In the genomic region with DNA sequence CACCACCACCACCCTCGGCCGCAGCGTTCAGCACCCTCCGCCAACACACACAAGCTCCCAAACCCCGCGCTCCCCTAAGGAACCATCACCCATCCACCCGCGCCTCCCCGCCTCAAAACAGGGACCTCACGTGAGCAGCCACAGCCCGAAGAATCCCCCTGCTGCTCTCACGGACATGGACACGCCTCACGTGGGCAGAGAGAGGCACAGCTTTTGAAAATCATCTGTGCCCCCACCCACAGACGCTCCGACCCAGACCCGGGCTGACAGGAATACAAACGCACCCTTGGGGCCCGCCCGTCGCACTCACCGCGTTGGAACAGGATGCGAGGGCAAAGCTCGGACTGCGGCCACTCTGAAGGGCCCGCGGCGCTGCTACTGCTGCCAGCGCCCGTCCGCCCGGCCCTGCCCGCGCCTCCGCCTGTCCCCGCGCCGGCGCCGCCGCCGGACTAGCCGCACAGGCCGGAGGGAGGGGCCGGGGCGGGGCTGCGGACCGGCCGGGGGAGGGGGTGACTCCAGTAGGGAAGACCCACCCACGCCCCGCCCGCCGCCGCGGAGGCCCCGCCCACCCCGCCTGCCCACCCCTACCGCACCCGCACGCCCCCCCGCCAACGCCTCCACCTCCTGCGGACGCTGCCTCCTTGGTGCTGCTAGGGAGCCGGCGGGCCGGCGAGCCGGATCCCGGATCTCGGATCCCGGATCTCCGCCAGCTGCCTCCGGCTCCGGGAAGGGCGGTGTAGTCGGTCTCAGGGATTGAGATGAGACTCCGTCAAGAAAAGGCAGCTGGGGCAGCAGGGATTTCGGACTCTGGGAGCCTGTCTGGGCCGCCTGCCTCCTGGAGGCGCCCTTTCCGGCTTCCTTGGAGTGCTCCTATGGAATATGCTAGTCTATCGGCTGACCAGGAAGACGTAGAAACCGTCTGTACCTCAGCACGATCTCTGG, we compare ENCODE assay signal across 8 cellular contexts. TPM values are rescaled to one million over a fixed set of nuclear protein-coding genes. Genes with fewer than 3 reads are reported as not detected.
DNase-seq lines count a peak whose midpoint lies in the region; ATAC-seq and TF ChIP-seq lines count a peak whose summit lies in the region.

Gene TRIM3, minus strand, starts transcription at position 461 of the 942 bp plus-strand sequence. CDS start 8,246 bp downstream, outside the sequence.

- H3K4me1 Mint-ChIP-seq in stimulated activated naive CD8-positive, alpha-beta T cell treated with anti-CD3 and anti-CD28 coated beads, Interleukin-15, amount 100 ng/mL, for 72 hours, result peaks cover 22% of the 10 kb centered on the region

- H3K9me3 Mint-ChIP-seq in stimulated activated naive CD8-positive, alpha-beta T cell treated with anti-CD3 and anti-CD28 coated beads, Interleukin-15, amount 100 ng/mL, for 72 hours, result no peaks in the 10 kb centered on the region

- H3K27me3 ChIP-seq in neural cell (ENCODE audit: insufficient read depth, low read depth, low read length), result no peaks in the 10 kb centered on the region

- H3K4me2 ChIP-seq in neural cell (ENCODE audit: low read length), result peak within 1 kb of the TSS; percentile 48

- H2AFZ ChIP-seq in neural cell (ENCODE audit: low read depth, low read length), result peak within 1 kb of the TSS; percentile 90

- no peaks in the 10 kb centered on the region for H3K9me3 ChIP-seq in neural cell (ENCODE audit: low read length)

- H3K4me3 Mint-ChIP-seq in stimulated activated naive CD8-positive, alpha-beta T cell treated with anti-CD3 and anti-CD28 coated beads, Interleukin-15, amount 100 ng/mL, for 72 hours, result peak within 1 kb of the TSS; percentile 87 to 90

- no peaks in the 10 kb centered on the region for H4K20me1 ChIP-seq in neural cell (ENCODE audit: insufficient read depth)

- ATAC-seq in GM21526 (IDR thresholded peaks at IDR 0.05; ENCODE audit: low FRiP score, unreplicated experiment), result peak; percentile 59
- peak; percentile 72 for ATAC-seq in stimulated activated naive CD8-positive, alpha-beta T cell treated with anti-CD3 and anti-CD28 coated beads, Interleukin-15, amount 100 ng/mL, for 72 hours

- peak within 1 kb of the TSS; percentile 71 for H3K27ac ChIP-seq in neural cell (ENCODE audit: low read length)

- TF ChIP-seq EP300 in neural cell (conservative IDR thresholded peaks at IDR 0.05; ENCODE audit: poor library complexity, severe bottlenecking), result no peak

- no peaks in the 10 kb centered on the region for H3K36me3 ChIP-seq in neural cell (ENCODE audit: insufficient read depth, low read length)

- H3K4me3 ChIP-seq in Jurkat, Clone E6-1 (ENCODE audit: low read length), result peak within 1 kb of the TSS; percentile 70
- peak within 1 kb of the TSS; percentile 90 for H3K4me3 ChIP-seq in neural cell (ENCODE audit: low read length)

- DNase-seq in Caki2 (ENCODE audit: low read depth), result peak; percentile 79
- no peak for DNase-seq in Jurkat, Clone E6-1 (ENCODE audit: low read depth, low spot score)
- peak; percentile 85 for DNase-seq in RPMI7951 (ENCODE audit: low read depth)
- peak; percentile 79 for DNase-seq in activated gamma-delta T cell (lab: John Stamatoyannopoulos, UW)
- DNase-seq in fibroblast of the conjunctiva (ENCODE audit: low read depth), result peak; percentile 82
- DNase-seq in stimulated activated naive CD8-positive, alpha-beta T cell treated with anti-CD3 and anti-CD28 coated beads, Interleukin-15, amount 100 ng/mL, for 72 hours, result peak; percentile 38 to 45

- in situ Hi-C loops in Caki2 (cut with HindIII; ENCODE audit: low pct_unique_long_range_greater_than_20kb, low sequenced_read_pairs), result no loop called here

- H3K79me2 ChIP-seq in neural cell (replicated peaks; ENCODE audit: insufficient read depth, low read length), result peaks cover 8% of the 10 kb centered on the region

- no peaks in the 10 kb centered on the region for H3F3A ChIP-seq in neural cell (ENCODE audit: insufficient read depth, low read length, poor library complexity, severe bottlenecking)

- no peaks in the 10 kb centered on the region for H3K27me3 Mint-ChIP-seq in stimulated activated naive CD8-positive, alpha-beta T cell treated with anti-CD3 and anti-CD28 coated beads, Interleukin-15, amount 100 ng/mL, for 72 hours

- H3K9me2 ChIP-seq in neural cell (ENCODE audit: insufficient read depth, low read length), result no peaks in the 10 kb centered on the region

- no peak for TF ChIP-seq RAD21 in neural cell (conservative IDR thresholded peaks at IDR 0.05)

- H3K27ac Mint-ChIP-seq in stimulated activated naive CD8-positive, alpha-beta T cell treated with anti-CD3 and anti-CD28 coated beads, Interleukin-15, amount 100 ng/mL, for 72 hours, result peak within 1 kb of the TSS; percentile 83 to 85

- peak; percentile 57 for TF ChIP-seq CTCF in neural cell (IDR thresholded peaks at IDR 0.05; ENCODE audit: poor library complexity, severe bottlenecking)

- H3K9ac ChIP-seq in neural cell (ENCODE audit: low read length), result peak within 1 kb of the TSS; percentile 91

TF ChIP-seq in neural cell, 6 proteins besides CTCF, POLR2A, EP300 and RAD21:
- TF ChIP-seq TAF1 (IDR thresholded peaks at IDR 0.05; ENCODE audit: low read depth), result no peak
- no peak for TF ChIP-seq EZH2 (IDR thresholded peaks at IDR 0.05; ENCODE audit: borderline replicate concordance, insufficient read depth, low read length, poor library complexity, severe bottlenecking)
- peak; percentile 45 for TF ChIP-seq POLR2AphosphoS5 (IDR thresholded peaks at IDR 0.05)
- TF ChIP-seq, protein P1, sequence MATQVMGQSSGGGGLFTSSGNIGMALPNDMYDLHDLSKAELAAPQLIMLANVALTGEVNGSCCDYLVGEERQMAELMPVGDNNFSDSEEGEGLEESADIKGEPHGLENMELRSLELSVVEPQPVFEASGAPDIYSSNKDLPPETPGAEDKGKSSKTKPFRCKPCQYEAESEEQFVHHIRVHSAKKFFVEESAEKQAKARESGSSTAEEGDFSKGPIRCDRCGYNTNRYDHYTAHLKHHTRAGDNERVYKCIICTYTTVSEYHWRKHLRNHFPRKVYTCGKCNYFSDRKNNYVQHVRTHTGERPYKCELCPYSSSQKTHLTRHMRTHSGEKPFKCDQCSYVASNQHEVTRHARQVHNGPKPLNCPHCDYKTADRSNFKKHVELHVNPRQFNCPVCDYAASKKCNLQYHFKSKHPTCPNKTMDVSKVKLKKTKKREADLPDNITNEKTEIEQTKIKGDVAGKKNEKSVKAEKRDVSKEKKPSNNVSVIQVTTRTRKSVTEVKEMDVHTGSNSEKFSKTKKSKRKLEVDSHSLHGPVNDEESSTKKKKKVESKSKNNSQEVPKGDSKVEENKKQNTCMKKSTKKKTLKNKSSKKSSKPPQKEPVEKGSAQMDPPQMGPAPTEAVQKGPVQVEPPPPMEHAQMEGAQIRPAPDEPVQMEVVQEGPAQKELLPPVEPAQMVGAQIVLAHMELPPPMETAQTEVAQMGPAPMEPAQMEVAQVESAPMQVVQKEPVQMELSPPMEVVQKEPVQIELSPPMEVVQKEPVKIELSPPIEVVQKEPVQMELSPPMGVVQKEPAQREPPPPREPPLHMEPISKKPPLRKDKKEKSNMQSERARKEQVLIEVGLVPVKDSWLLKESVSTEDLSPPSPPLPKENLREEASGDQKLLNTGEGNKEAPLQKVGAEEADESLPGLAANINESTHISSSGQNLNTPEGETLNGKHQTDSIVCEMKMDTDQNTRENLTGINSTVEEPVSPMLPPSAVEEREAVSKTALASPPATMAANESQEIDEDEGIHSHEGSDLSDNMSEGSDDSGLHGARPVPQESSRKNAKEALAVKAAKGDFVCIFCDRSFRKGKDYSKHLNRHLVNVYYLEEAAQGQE (IDR thresholded peaks at IDR 0.05; ENCODE audit: borderline replicate concordance), result peak; percentile 31
- TF ChIP-seq SMC3 (conservative IDR thresholded peaks at IDR 0.05; ENCODE audit: poor library complexity), result peak; percentile 17
- TF ChIP-seq MXI1 (conservative IDR thresholded peaks at IDR 0.05; ENCODE audit: poor library complexity, severe bottlenecking), result peak; percentile 77

RNA-seq across cellular contexts. Expression of gene TRIM3, which starts in this region (rescaled TPM):
- total RNA-seq in Caki2 (2014; rRNA removed; shearing (Covaris generic); ENCODE audit: low replicate concordance), result 11.8 and 21.1 TPM in 2 replicates
- polyA plus RNA-seq in Jurkat, Clone E6-1 (2012; ENCODE audit: insufficient read depth, insufficient read length), result 13.7 TPM
- total RNA-seq in RPMI7951 (2014; rRNA removed; shearing (Covaris generic)), result 11.3 and 12.2 TPM in 2 replicates
- polyA plus RNA-seq in neural cell, result 81.7 and 120 TPM in 2 replicates
- polyA minus RNA-seq in neural cell, result 71.5 and 73.3 TPM in 2 replicates
